ENCODE assay signal across 8 cellular contexts in the genomic region with DNA sequence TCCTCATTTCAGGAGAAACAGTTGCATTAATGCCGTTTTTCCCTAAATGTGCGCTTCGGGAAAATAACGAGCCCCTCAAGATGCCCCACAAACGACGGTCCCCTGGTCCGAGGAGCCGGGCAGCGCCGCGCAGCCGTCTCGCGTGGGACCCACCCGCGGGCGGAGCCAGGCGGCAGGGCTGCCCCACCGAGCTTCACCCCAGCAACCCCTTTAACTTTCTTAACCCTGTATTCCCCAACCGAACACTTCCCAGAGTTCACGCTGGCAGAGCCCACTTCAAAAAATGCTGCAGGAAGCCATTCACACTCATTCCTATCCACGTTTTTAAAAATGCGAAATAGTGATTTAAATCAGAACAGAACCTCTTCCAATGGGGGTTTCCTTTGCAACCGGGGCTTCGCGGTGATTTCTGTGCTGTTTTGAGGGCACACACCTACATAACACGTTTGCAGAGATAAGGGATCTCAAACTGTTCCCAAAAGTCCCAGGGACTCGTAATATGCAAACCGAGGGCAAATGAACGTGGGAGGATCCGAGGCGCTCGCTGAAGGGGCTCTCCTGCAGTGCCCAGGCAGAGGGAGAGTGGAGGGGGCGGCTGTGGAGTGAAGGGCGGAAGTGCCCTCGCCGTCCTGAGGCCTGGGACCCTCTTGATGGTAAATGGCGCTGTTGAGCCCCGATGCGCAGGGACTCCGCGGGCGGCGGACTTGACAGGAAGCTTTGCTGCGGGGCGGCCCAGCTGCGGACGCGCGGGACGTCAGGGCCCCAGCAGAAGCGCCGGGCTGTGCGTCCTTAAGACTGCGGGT.
DNase-seq lines count a peak whose midpoint lies in the region; ATAC-seq and TF ChIP-seq lines count a peak whose summit lies in the region.

No MANE protein-coding gene starts in this region.

- peak overlapping the region; percentile 38 for H3K9ac ChIP-seq in SK-N-MC (ENCODE audit: insufficient read length)

- peaks cover 8% of the 10 kb centered on the region for H3K4me1 ChIP-seq in body of pancreas

- intact Hi-C loops in body of pancreas (cut with DNase I), result no loop called here

- no peaks in the 10 kb centered on the region for H3K36me3 Mint-ChIP-seq in immature natural killer cell

- H3K9me3 Mint-ChIP-seq in immature natural killer cell, result no peaks in the 10 kb centered on the region

- no peaks in the 10 kb centered on the region for H3K9me3 ChIP-seq in SK-N-MC (ENCODE audit: low read depth, low read length)
- no peaks in the 10 kb centered on the region for H3K9me3 ChIP-seq in body of pancreas

- no peaks in the 10 kb centered on the region for H3K27me3 ChIP-seq in body of pancreas

- H3K27ac ChIP-seq in SK-N-MC, result no peak overlapping the region
- H3K27ac ChIP-seq in body of pancreas, result no peak overlapping the region

- peak overlapping the region in 1 of 6 donors; percentile 30 for H3K27ac Mint-ChIP-seq in immature natural killer cell

- no peak for TF ChIP-seq POLR2A in body of pancreas (IDR thresholded peaks at IDR 0.05)

- peaks cover 0 to 23% (median 2%) of the 10 kb centered on the region in 3 donors for H3K27me3 Mint-ChIP-seq in immature natural killer cell (ENCODE audit: low read depth in 3 of 3)

- no peaks in the 10 kb centered on the region for H3K36me3 ChIP-seq in SK-N-MC (ENCODE audit: insufficient read depth, low read length)
- H3K36me3 ChIP-seq in body of pancreas (replicated peaks in 1 of 2; ENCODE audit: insufficient read depth in 1 of 2, low read depth in 2 of 2), result no peaks in the 10 kb centered on the region

- DNase-seq in DMS114 treated with DMSO at 0.1 percent for 48 hours (lab: John Stamatoyannopoulos, UW; ENCODE audit: unreplicated experiment) (peak; percentile 50), SK-N-MC (ENCODE audit: low read depth, low spot score) (no peak), body of pancreas (peak; percentile 16 to 49 (median 26)), immature natural killer cell (peak; percentile 11 to 32 (median 22)), HT-29 (ENCODE audit: low spot score) (no peak)
- DNase-seq in stimulated activated CD4-positive, alpha-beta T cell treated with anti-CD3 and anti-CD28 coated beads, Interleukin-15, amount 100 ng/mL, for 24 hours, result peak; percentile 70

- peak in 1 of 7 experiments; percentile 9 for TF ChIP-seq CTCF in body of pancreas (IDR thresholded peaks at IDR 0.05)

- H3K4me1 Mint-ChIP-seq in immature natural killer cell, result peaks cover 12 to 23% of the 10 kb centered on the region in 2 donors

- H3K4me3 ChIP-seq in SK-N-MC (peak overlapping the region; percentile 81), body of pancreas (peak overlapping the region in 1 of 2 donors; percentile 14)

- peak overlapping the region; percentile 71 to 85 (median 81) for H3K4me3 Mint-ChIP-seq in immature natural killer cell

- 0 to 1% methylated on average over 29 to 55 of the region's 55 CpGs for WGBS in body of pancreas, 2 donors

- ATAC-seq in GM19467 (IDR thresholded peaks at IDR 0.05; ENCODE audit: unreplicated experiment), result peak; percentile 81
- peak; percentile 81 for ATAC-seq in HG03520 (IDR thresholded peaks at IDR 0.05; ENCODE audit: unreplicated experiment)
- peak; percentile 45 for ATAC-seq in body of pancreas

Comparison
In these comparisons a context has a peak if more than half of its experiments do, and no peak if none do; other contexts are left out.
1. DNase-seq: peak in DMS114 treated with DMSO at 0.1 percent for 48 hours (single experiment), body of pancreas (4 of 4), immature natural killer cell (3 of 3) and stimulated activated CD4-positive, alpha-beta T cell treated with anti-CD3 and anti-CD28 coated beads, Interleukin-15, amount 100 ng/mL, for 24 hours (single experiment); none in SK-N-MC (single experiment) and HT-29 (single experiment).
2. Peak in every context shown above with its lines, with median percentiles within 50 percentile points of each other: ATAC-seq.